ENCODE assay signal across 10 cellular contexts in genomic region chr9:136619742-136620440, GRCh38. TPM values are rescaled to one million over a fixed set of nuclear protein-coding genes. Genes with fewer than 3 reads are reported as not detected.
DNase-seq lines count a peak whose midpoint lies in the region; ATAC-seq and TF ChIP-seq lines count a peak whose summit lies in the region.
"Had no signal": no experiment of that assay in that cellular context is flagged by ENCODE, and none has a peak within 500 bp of the region (broad histone marks: within the 10 kb centered on the region; RNA-seq: fewer than 3 reads in every experiment).

No MANE protein-coding gene starts in this region.

- H2AFZ ChIP-seq in OCI-LY7 (ENCODE audit: low read length), result no peak overlapping the region

- no peak overlapping the region for H3K4me2 ChIP-seq in OCI-LY7 (ENCODE audit: low read length)

- H3K4me1 ChIP-seq in gastrocnemius medialis (peaks cover 4 to 13% of the 10 kb centered on the region in 2 donors), OCI-LY7 (ENCODE audit: insufficient read depth, low read length, poor library complexity, severe bottlenecking) (peaks cover 20% of the 10 kb centered on the region)

- H3K36me3 ChIP-seq in gastrocnemius medialis (no peaks in the 10 kb centered on the region), OCI-LY7 (ENCODE audit: insufficient read depth, low read length) (no peaks in the 10 kb centered on the region)

- H3K4me3 Mint-ChIP-seq in activated B cell treated with CpG ODN at 0.5 μM for 24 hours, result peak overlapping the region; percentile 44
- peak overlapping the region; percentile 74 to 81 (median 79) for H3K4me3 Mint-ChIP-seq in immature natural killer cell
- no peak overlapping the region for H3K4me3 Mint-ChIP-seq in activated T-cell treated with anti-CD3 and anti-CD28 coated beads, Interleukin-2, amount 50 U/mL, for 72 hours

- H3K27ac ChIP-seq in gastrocnemius medialis (peak overlapping the region in 1 of 4 donors; percentile 10), OCI-LY7 (ENCODE audit: low read depth, low read length, poor library complexity, severe bottlenecking) (no peak overlapping the region)

- H3K4me1 Mint-ChIP-seq in activated B cell treated with CpG ODN at 0.5 μM for 24 hours, result peaks cover 40% of the 10 kb centered on the region
- peaks cover 45 to 48% of the 10 kb centered on the region in 2 donors for H3K4me1 Mint-ChIP-seq in immature natural killer cell
- H3K4me1 Mint-ChIP-seq in activated T-cell treated with anti-CD3 and anti-CD28 coated beads, Interleukin-2, amount 50 U/mL, for 72 hours (ENCODE audit: low read depth), result no peaks in the 10 kb centered on the region

- H3K79me2 ChIP-seq in OCI-LY7 (ENCODE audit: insufficient read depth, low read depth, low read length), result no peaks in the 10 kb centered on the region

- no TSS peak for BruUV-seq in OCI-LY7 (replicated peaks; lab: Mats Ljungman, UMichigan)

- H3K9me3 ChIP-seq in gastrocnemius medialis (no peaks in the 10 kb centered on the region), OCI-LY7 (ENCODE audit: low read length) (no peaks in the 10 kb centered on the region)

- ATAC-seq in activated B cell treated with CpG ODN at 0.5 μM for 24 hours (ENCODE audit: low read depth), result no peak
- no peak for ATAC-seq in gastrocnemius medialis
- no peak for ATAC-seq in activated T-cell treated with anti-CD3 and anti-CD28 coated beads, Interleukin-2, amount 50 U/mL, for 72 hours (replicated peaks in 1 of 2)
- ATAC-seq in GM18909 (IDR thresholded peaks at IDR 0.05; ENCODE audit: poor library complexity, unreplicated experiment), result no peak

- POLR2A ChIA-PET in activated B cell treated with CpG ODN at 0.5 μM for 24 hours (lab: Charles Lee) (interaction anchor here (0.7 to 1.4 kb wide), 4 partner anchors 13 to 134 kb away, joined by 3 to 4 read pairs (median 3); no protein-coding TSS in a partner anchor), OCI-LY7 (lab: Charles Lee) (no interaction called here)

- no peak overlapping the region for H3K4me3 ChIP-seq in gastrocnemius medialis
- H3K4me3 ChIP-seq in OCI-LY7 (ENCODE audit: low read depth, low read length, poor library complexity, severe bottlenecking), result no peak overlapping the region

- no peak for TF ChIP-seq CTCF in activated B cell treated with CpG ODN at 0.5 μM for 24 hours (IDR thresholded peaks at IDR 0.05)
- no peak for TF ChIP-seq CTCF in gastrocnemius medialis (IDR thresholded peaks at IDR 0.05 in 4 of 5, conservative IDR thresholded peaks at IDR 0.05 in 1 of 5)
- no peak for TF ChIP-seq CTCF in OCI-LY7 (conservative IDR thresholded peaks at IDR 0.05; ENCODE audit: low read length)

- no peaks in the 10 kb centered on the region for H3K27me3 Mint-ChIP-seq in activated B cell treated with CpG ODN at 0.5 μM for 24 hours
- peaks cover 0 to 12% (median 4%) of the 10 kb centered on the region in 3 donors for H3K27me3 Mint-ChIP-seq in immature natural killer cell (ENCODE audit: low read depth in 3 of 3)
- H3K27me3 Mint-ChIP-seq in activated T-cell treated with anti-CD3 and anti-CD28 coated beads, Interleukin-2, amount 50 U/mL, for 72 hours (ENCODE audit: low read depth), result peaks cover 5% of the 10 kb centered on the region

- H3K27ac Mint-ChIP-seq in activated B cell treated with CpG ODN at 0.5 μM for 24 hours (peak overlapping the region; percentile 66), immature natural killer cell (peak overlapping the region; percentile 94 to 97 (median 96))
- no peak overlapping the region for H3K27ac Mint-ChIP-seq in activated T-cell treated with anti-CD3 and anti-CD28 coated beads, Interleukin-2, amount 50 U/mL, for 72 hours

- intact Hi-C loops in activated B cell treated with CpG ODN at 0.5 μM for 24 hours (cut with micrococcal nuclease) (loop anchor here (2.0 kb wide), 1 partner anchor 73 kb away; the partner anchor contains the start of gene NOTCH1), gastrocnemius medialis (cut with DNase I; ENCODE audit: low total_unique reads) (no loop called here), OCI-LY7 (cut with micrococcal nuclease; ENCODE audit: unreplicated experiment) (no loop called here)

- H3K36me3 Mint-ChIP-seq in activated B cell treated with CpG ODN at 0.5 μM for 24 hours (ENCODE audit: low read depth), result no peaks in the 10 kb centered on the region
- H3K36me3 Mint-ChIP-seq in immature natural killer cell, result no peaks in the 10 kb centered on the region
- H3K36me3 Mint-ChIP-seq in activated T-cell treated with anti-CD3 and anti-CD28 coated beads, Interleukin-2, amount 50 U/mL, for 72 hours (ENCODE audit: insufficient read depth in 2 of 2), result no peaks in the 10 kb centered on the region

- H3K9me3 Mint-ChIP-seq in activated B cell treated with CpG ODN at 0.5 μM for 24 hours, result no peaks in the 10 kb centered on the region
- H3K9me3 Mint-ChIP-seq in immature natural killer cell, result no peaks in the 10 kb centered on the region
- H3K9me3 Mint-ChIP-seq in activated T-cell treated with anti-CD3 and anti-CD28 coated beads, Interleukin-2, amount 50 U/mL, for 72 hours, result no peaks in the 10 kb centered on the region

- TF ChIP-seq POLR2A in gastrocnemius medialis (IDR thresholded peaks at IDR 0.05), result peak in 1 of 2 donors; percentile 11

- in situ Hi-C loops in gastrocnemius medialis (cut with MboI; ENCODE audit: low sequenced_read_pairs in 4 of 4), result no loop called here

- no peaks in the 10 kb centered on the region for H4K20me1 ChIP-seq in OCI-LY7 (ENCODE audit: insufficient read depth, low read length)

- H3K9me2 ChIP-seq in OCI-LY7 (ENCODE audit: insufficient read depth, low read length), result no peaks in the 10 kb centered on the region

- no peaks in the 10 kb centered on the region for H3K27me3 ChIP-seq in gastrocnemius medialis

- CTCF ChIA-PET in activated B cell treated with CpG ODN at 0.5 μM for 24 hours (lab: Charles Lee) (interaction anchor here (0.7 kb wide), 1 partner anchor 131 kb away, joined by 3 read pairs; no protein-coding TSS in a partner anchor), OCI-LY7 (lab: Charles Lee; ENCODE audit: unreplicated experiment) (no interaction called here)

- peak; percentile 21 for DNase-seq in HCEC 1CT
- DNase-seq in activated B cell treated with CpG ODN at 0.5 μM for 24 hours, result no peak
- DNase-seq in immature natural killer cell, result peak; percentile 73 to 80 (median 75)
- DNase-seq in gastrocnemius medialis, result peak; percentile 32 to 54
- DNase-seq in activated T-cell treated with anti-CD3 and anti-CD28 coated beads, Interleukin-2, amount 50 U/mL, for 72 hours, result no peak
- DNase-seq in NCI-H2029 treated with DMSO at 0.1 percent for 48 hours (lab: John Stamatoyannopoulos, UW), result no peak
- DNase-seq in OCI-LY7 (ENCODE audit: low spot score), result no peak
- DNase-seq: islet precursor cell, NCI-H1105 had no signal

RNA-seq across cellular contexts. Expression of gene EGFL7, which starts 42.8 kb away (rescaled TPM):
- not detected in 2 replicates for total RNA-seq in activated B cell treated with CpG ODN at 0.5 μM for 24 hours
- 1 to 10 TPM in 1 of 3 donors, not detected in 2; 1.6 TPM for polyA plus RNA-seq in immature natural killer cell
- 10 to 100 TPM; 37.4 to 74.7 (median 49.0) TPM for total RNA-seq in gastrocnemius medialis
- 1 to 10 TPM in 1 of 2 donors, under 1 TPM in 1; 0.93 to 1.1 TPM for total RNA-seq in activated T-cell treated with anti-CD3 and anti-CD28 coated beads, Interleukin-2, amount 50 U/mL, for 72 hours
- total RNA-seq in OCI-LY7 (2014; rRNA removed; shearing (Covaris generic)), result not detected in 2 replicates
- not detected in 2 replicates for total RNA-seq in OCI-LY7 (2022)

Comparison
In these comparisons a context has a peak if more than half of its experiments do, and no peak if none do; other contexts are left out.
1. DNase-seq: peak in HCEC 1CT (single experiment), immature natural killer cell (3 of 3) and gastrocnemius medialis (2 of 2); none in activated B cell treated with CpG ODN at 0.5 μM for 24 hours (single experiment), activated T-cell treated with anti-CD3 and anti-CD28 coated beads, Interleukin-2, amount 50 U/mL, for 72 hours (0 of 2), NCI-H2029 treated with DMSO at 0.1 percent for 48 hours (single experiment) and OCI-LY7 (single experiment).
2. H3K4me3 Mint-ChIP-seq: peak in activated B cell treated with CpG ODN at 0.5 μM for 24 hours (single experiment) and immature natural killer cell (5 of 5); none in activated T-cell treated with anti-CD3 and anti-CD28 coated beads, Interleukin-2, amount 50 U/mL, for 72 hours (0 of 2).
3. RNA of gene EGFL7, which starts 42.8 kb away (total RNA-seq): 37.4 to 74.7 TPM in gastrocnemius medialis; 0.93 to 1.1 TPM in activated T-cell treated with anti-CD3 and anti-CD28 coated beads, Interleukin-2, amount 50 U/mL, for 72 hours, not detected in activated B cell treated with CpG ODN at 0.5 μM for 24 hours and not detected in OCI-LY7; every median in the first group is over 10 times any median in the second.